Comparison of ENCODE assay signal across 2 cellular contexts in genomic region chr2:232503792-232504323, GRCh38.
TF ChIP-seq lines count a peak whose summit lies in the region.

No MANE protein-coding gene starts in this region.

TF ChIP-seq in IMR-90, 13 proteins besides CTCF, POLR2A, EP300 and RAD21:
- TF ChIP-seq CEBPB (IDR thresholded peaks at IDR 0.05; ENCODE audit: low read depth, low read length) (no peak), RFX5 (IDR thresholded peaks at IDR 0.05; ENCODE audit: low read depth, low read length) (no peak), FOS (IDR thresholded peaks at IDR 0.05; ENCODE audit: low read depth, low read length) (no peak), BHLHE40 (IDR thresholded peaks at IDR 0.05; ENCODE audit: low read depth, low read length) (no peak), MXI1 (IDR thresholded peaks at IDR 0.05; ENCODE audit: borderline replicate concordance, low read depth, low read length) (no peak), MAZ (IDR thresholded peaks at IDR 0.05; ENCODE audit: borderline replicate concordance, low read depth, low read length) (no peak), CHD1 (IDR thresholded peaks at IDR 0.05; ENCODE audit: low read depth, low read length) (no peak), NFE2L2 (IDR thresholded peaks at IDR 0.05; ENCODE audit: low read depth, low read length) (no peak), RCOR1 (IDR thresholded peaks at IDR 0.05; ENCODE audit: insufficient replicate concordance, low read length) (no peak), SMC3 (IDR thresholded peaks at IDR 0.05; ENCODE audit: low read depth, low read length) (no peak), MAFK (IDR thresholded peaks at IDR 0.05; ENCODE audit: low read depth, low read length) (no peak)
- TF ChIP-seq, protein P1, sequence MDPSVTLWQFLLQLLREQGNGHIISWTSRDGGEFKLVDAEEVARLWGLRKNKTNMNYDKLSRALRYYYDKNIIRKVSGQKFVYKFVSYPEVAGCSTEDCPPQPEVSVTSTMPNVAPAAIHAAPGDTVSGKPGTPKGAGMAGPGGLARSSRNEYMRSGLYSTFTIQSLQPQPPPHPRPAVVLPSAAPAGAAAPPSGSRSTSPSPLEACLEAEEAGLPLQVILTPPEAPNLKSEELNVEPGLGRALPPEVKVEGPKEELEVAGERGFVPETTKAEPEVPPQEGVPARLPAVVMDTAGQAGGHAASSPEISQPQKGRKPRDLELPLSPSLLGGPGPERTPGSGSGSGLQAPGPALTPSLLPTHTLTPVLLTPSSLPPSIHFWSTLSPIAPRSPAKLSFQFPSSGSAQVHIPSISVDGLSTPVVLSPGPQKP (IDR thresholded peaks at IDR 0.05; ENCODE audit: borderline replicate concordance, low read depth, low read length): no peak
- TF ChIP-seq, protein P2, sequence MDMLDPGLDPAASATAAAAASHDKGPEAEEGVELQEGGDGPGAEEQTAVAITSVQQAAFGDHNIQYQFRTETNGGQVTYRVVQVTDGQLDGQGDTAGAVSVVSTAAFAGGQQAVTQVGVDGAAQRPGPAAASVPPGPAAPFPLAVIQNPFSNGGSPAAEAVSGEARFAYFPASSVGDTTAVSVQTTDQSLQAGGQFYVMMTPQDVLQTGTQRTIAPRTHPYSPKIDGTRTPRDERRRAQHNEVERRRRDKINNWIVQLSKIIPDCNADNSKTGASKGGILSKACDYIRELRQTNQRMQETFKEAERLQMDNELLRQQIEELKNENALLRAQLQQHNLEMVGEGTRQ (IDR thresholded peaks at IDR 0.05; ENCODE audit: low read depth, low read length): no peak

TF ChIP-seq in endothelial cell of umbilical vein, 7 proteins besides CTCF, POLR2A, EP300 and RAD21:
- TF ChIP-seq MAX (IDR thresholded peaks at IDR 0.05; ENCODE audit: insufficient read depth, insufficient read length) (no peak), EZH2 (IDR thresholded peaks at IDR 0.05; ENCODE audit: borderline replicate concordance, low read depth, low read length, severe bottlenecking) (peak; percentile 99)
